ENCODE assay signal across 13 cellular contexts in genomic region chr10:121579656-121580055, GRCh38. TPM values are rescaled to one million over a fixed set of nuclear protein-coding genes. Genes with fewer than 3 reads are reported as not detected.
A peak's percentile ranks its signal among the peaks of the same experiment; 100 is the strongest.
DNase-seq lines count a peak whose midpoint lies in the region; ATAC-seq and TF ChIP-seq lines count a peak whose summit lies in the region.
"Had no signal": no experiment of that assay in that cellular context is flagged by ENCODE, and none has a peak within 500 bp of the region (broad histone marks: within the 10 kb centered on the region; RNA-seq: fewer than 3 reads in every experiment).

No MANE protein-coding gene starts in this region.

- TF ChIP-seq POLR2A in gastrocnemius medialis (IDR thresholded peaks at IDR 0.05): no peak

- H3K4me1 ChIP-seq in iPS-20b (ENCODE audit: insufficient read depth, low read length) (peaks cover 56% of the 10 kb centered on the region), rectal smooth muscle tissue (ENCODE audit: control insufficient read depth, insufficient read depth, low read length) (peaks cover 27% of the 10 kb centered on the region), gastrocnemius medialis (no peaks in the 10 kb centered on the region)

- peak overlapping the region in 1 of 5 experiments; percentile 62 for H3K4me3 Mint-ChIP-seq in brain
- no peak overlapping the region for H3K4me3 Mint-ChIP-seq in stimulated activated naive B cell treated with anti-CD40 and anti-IgM and Interleukin-4, amounts not matched to agents 10 μg/mL and 1 μg/mL and 100 μg/mL, for 72 hours

- H3K9ac ChIP-seq in iPS-20b (ENCODE audit: low read depth, low read length) (peak overlapping the region; percentile 27; the same call in 1 of the 2 replicates), rectal smooth muscle tissue (ENCODE audit: low read length) (no peak overlapping the region)

- TF ChIP-seq CTCF in brain (conservative IDR thresholded peaks at IDR 0.05): no peak
- no peak for TF ChIP-seq CTCF in gastrocnemius medialis (IDR thresholded peaks at IDR 0.05 in 4 of 5, conservative IDR thresholded peaks at IDR 0.05 in 1 of 5)

- peaks cover 0 to 5% (median 2%) of the 10 kb centered on the region in 5 experiments for H3K9me3 Mint-ChIP-seq in brain
- H3K9me3 Mint-ChIP-seq in stimulated activated naive B cell treated with anti-CD40 and anti-IgM and Interleukin-4, amounts not matched to agents 10 μg/mL and 1 μg/mL and 100 μg/mL, for 72 hours: peaks cover 0 to 2% of the 10 kb centered on the region in 2 donors

- peaks cover 19% of the 10 kb centered on the region for H3K36me3 Mint-ChIP-seq in brain
- no peaks in the 10 kb centered on the region for H3K36me3 Mint-ChIP-seq in stimulated activated naive B cell treated with anti-CD40 and anti-IgM and Interleukin-4, amounts not matched to agents 10 μg/mL and 1 μg/mL and 100 μg/mL, for 72 hours

- in situ Hi-C loops in gastrocnemius medialis (cut with MboI; ENCODE audit: low sequenced_read_pairs in 4 of 4): no loop called here

- H3K4me3 ChIP-seq in iPS-20b (ENCODE audit: low read length) (peak overlapping the region; percentile 41), rectal smooth muscle tissue (ENCODE audit: low read length) (no peak overlapping the region), gastrocnemius medialis (no peak overlapping the region)
- H3K4me3 ChIP-seq: tibial artery had no signal

- intact Hi-C loops in gastrocnemius medialis (cut with DNase I; ENCODE audit: low total_unique reads): no loop called here

- no peaks in the 10 kb centered on the region for H3K27me3 ChIP-seq in iPS-20b (ENCODE audit: insufficient read depth, low read length)
- H3K27me3 ChIP-seq in rectal smooth muscle tissue (ENCODE audit: control insufficient read depth, insufficient read depth, low read length): no peaks in the 10 kb centered on the region
- peaks cover 0 to 6% (median 0%) of the 10 kb centered on the region in 3 donors for H3K27me3 ChIP-seq in gastrocnemius medialis
- H3K27me3 ChIP-seq: tibial artery had no signal

- H3K36me3 ChIP-seq in iPS-20b (ENCODE audit: insufficient read depth, low read depth, low read length) (peaks cover 44% of the 10 kb centered on the region), rectal smooth muscle tissue (ENCODE audit: control insufficient read depth, insufficient read depth, low read length) (no peaks in the 10 kb centered on the region), gastrocnemius medialis (no peaks in the 10 kb centered on the region)
- H3K36me3 ChIP-seq: tibial artery had no signal

- H3K27ac ChIP-seq in iPS-20b (ENCODE audit: low read length) (peak overlapping the region; percentile 9), rectal smooth muscle tissue (ENCODE audit: low read depth, low read length) (peak overlapping the region; percentile 77), gastrocnemius medialis (no peak overlapping the region)
- H3K27ac ChIP-seq: tibial artery had no signal

- H3K4me1 Mint-ChIP-seq in brain: peaks cover 62% of the 10 kb centered on the region
- H3K4me1 Mint-ChIP-seq in stimulated activated naive B cell treated with anti-CD40 and anti-IgM and Interleukin-4, amounts not matched to agents 10 μg/mL and 1 μg/mL and 100 μg/mL, for 72 hours: no peaks in the 10 kb centered on the region

- H3K9me3 ChIP-seq in iPS-20b (ENCODE audit: insufficient read depth, low read depth, low read length) (no peaks in the 10 kb centered on the region), gastrocnemius medialis (no peaks in the 10 kb centered on the region)
- H3K9me3 ChIP-seq: tibial artery had no signal

- no peak for ATAC-seq in gastrocnemius medialis
- ATAC-seq in stimulated activated naive B cell treated with anti-CD40 and anti-IgM and Interleukin-4, amounts not matched to agents 10 μg/mL and 1 μg/mL and 100 μg/mL, for 72 hours (replicated peaks): no peak

- DNase-seq in HPDE6-E6E7 (ENCODE audit: extremely low spot score): peak; percentile 54
- no peak for DNase-seq in NCI-H226
- DNase-seq in stimulated activated CD4-positive, alpha-beta T cell treated with anti-CD3 and anti-CD28 coated beads, Interleukin-2, amount 100 ng/mL, for 24 hours: no peak
- DNase-seq in gastrocnemius medialis: no peak
- no peak for DNase-seq in stimulated activated naive B cell treated with anti-CD40 and anti-IgM and Interleukin-4, amounts not matched to agents 10 μg/mL and 1 μg/mL and 100 μg/mL, for 72 hours
- DNase-seq: effector CD4-positive, alpha-beta T cell; NCI-H2029 treated with DMSO at 0.1 percent for 48 hours; Right ventricle myocardium superior; T-helper 9 cell; tibial artery had no signal

- H3K27me3 Mint-ChIP-seq in brain: peaks cover 4% of the 10 kb centered on the region
- no peaks in the 10 kb centered on the region for H3K27me3 Mint-ChIP-seq in stimulated activated naive B cell treated with anti-CD40 and anti-IgM and Interleukin-4, amounts not matched to agents 10 μg/mL and 1 μg/mL and 100 μg/mL, for 72 hours

- H3K27ac Mint-ChIP-seq in brain: peak overlapping the region; percentile 21 to 78 (median 44)
- no peak overlapping the region for H3K27ac Mint-ChIP-seq in stimulated activated naive B cell treated with anti-CD40 and anti-IgM and Interleukin-4, amounts not matched to agents 10 μg/mL and 1 μg/mL and 100 μg/mL, for 72 hours

RNA-seq across cellular contexts. Expression of gene FGFR2, which starts 18.6 kb away (rescaled TPM):
- polyA plus RNA-seq in brain (ENCODE audit: insufficient read depth, low read depth, low replicate concordance): 88.5 TPM
- total RNA-seq in gastrocnemius medialis: under 1 TPM in 3 of 4 donors, not detected in 1; 0.11 to 0.31 (median 0.22) TPM

Comparison
In these comparisons a context has a peak if more than half of its experiments do, and no peak if none do; other contexts are left out.
1. H3K27ac ChIP-seq: peak in iPS-20b (single experiment) and rectal smooth muscle tissue (single experiment); none in gastrocnemius medialis (0 of 4).